ENCODE assay signal across 1 cellular context in genomic region chr2:74413001-74413698, GRCh38.
TF ChIP-seq lines count a peak whose summit lies in the region.

No MANE protein-coding gene starts in this region.

TF ChIP-seq in HepG2, 621 proteins besides CTCF, POLR2A, EP300 and RAD21 (continued from another document and continues in another):
- TF ChIP-seq, protein P1, sequence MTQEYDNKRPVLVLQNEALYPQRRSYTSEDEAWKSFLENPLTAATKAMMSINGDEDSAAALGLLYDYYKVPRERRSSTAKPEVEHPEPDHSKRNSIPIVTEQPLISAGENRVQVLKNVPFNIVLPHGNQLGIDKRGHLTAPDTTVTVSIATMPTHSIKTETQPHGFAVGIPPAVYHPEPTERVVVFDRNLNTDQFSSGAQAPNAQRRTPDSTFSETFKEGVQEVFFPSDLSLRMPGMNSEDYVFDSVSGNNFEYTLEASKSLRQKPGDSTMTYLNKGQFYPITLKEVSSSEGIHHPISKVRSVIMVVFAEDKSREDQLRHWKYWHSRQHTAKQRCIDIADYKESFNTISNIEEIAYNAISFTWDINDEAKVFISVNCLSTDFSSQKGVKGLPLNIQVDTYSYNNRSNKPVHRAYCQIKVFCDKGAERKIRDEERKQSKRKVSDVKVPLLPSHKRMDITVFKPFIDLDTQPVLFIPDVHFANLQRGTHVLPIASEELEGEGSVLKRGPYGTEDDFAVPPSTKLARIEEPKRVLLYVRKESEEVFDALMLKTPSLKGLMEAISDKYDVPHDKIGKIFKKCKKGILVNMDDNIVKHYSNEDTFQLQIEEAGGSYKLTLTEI (CRISPR knock-in tag; conservative IDR thresholded peaks at IDR 0.05) = no peak
- TF ChIP-seq SRSF9 (IDR thresholded peaks at IDR 0.05; ENCODE audit: borderline replicate concordance, insufficient read depth, low read depth, low read length, poor library complexity, severe bottlenecking) (no peak), TFDP1 (CRISPR knock-in tag; IDR thresholded peaks at IDR 0.05; ENCODE audit: borderline replicate concordance) (peak; percentile 9; the same call in 1 of the 2 replicates), ZBTB8A (CRISPR knock-in tag; IDR thresholded peaks at IDR 0.05; ENCODE audit: borderline replicate concordance, low read depth) (no peak), ZNF878 (CRISPR knock-in tag; IDR thresholded peaks at IDR 0.05) (no peak), ZNF136 (CRISPR knock-in tag; IDR thresholded peaks at IDR 0.05; ENCODE audit: low read depth) (0 out of 2 replicates have a peak, but pooled peaks have one; percentile 2), ZKSCAN8 (CRISPR knock-in tag; IDR thresholded peaks at IDR 0.05; ENCODE audit: borderline replicate concordance) (no peak), KLF12 (CRISPR knock-in tag; IDR thresholded peaks at IDR 0.05; ENCODE audit: borderline replicate concordance) (no peak), RXRB (CRISPR knock-in tag; IDR thresholded peaks at IDR 0.05; ENCODE audit: borderline replicate concordance) (peak; percentile 47; the same call in 1 of the 2 replicates), PRDM10 (CRISPR knock-in tag; IDR thresholded peaks at IDR 0.05; ENCODE audit: low read depth) (no peak), IKZF4 (CRISPR knock-in tag; IDR thresholded peaks at IDR 0.05; ENCODE audit: borderline replicate concordance, low read depth, not compliant biosample characterization) (no peak), SALL1 (CRISPR knock-in tag; IDR thresholded peaks at IDR 0.05) (peak; percentile 79), FOSL1 (CRISPR knock-in tag; IDR thresholded peaks at IDR 0.05; ENCODE audit: borderline replicate concordance) (no peak), TMF1 (CRISPR knock-in tag; IDR thresholded peaks at IDR 0.05; ENCODE audit: low read depth) (no peak), ZNF563 (CRISPR knock-in tag; IDR thresholded peaks at IDR 0.05) (no peak), ZNF543 (CRISPR knock-in tag; IDR thresholded peaks at IDR 0.05) (no peak), ZNF557 (CRISPR knock-in tag; IDR thresholded peaks at IDR 0.05) (no peak), ZNF207 (IDR thresholded peaks at IDR 0.05; ENCODE audit: borderline replicate concordance) (no peak), LBX2 (CRISPR knock-in tag; IDR thresholded peaks at IDR 0.05; ENCODE audit: borderline replicate concordance) (no peak), ZNF333 (CRISPR knock-in tag; IDR thresholded peaks at IDR 0.05; ENCODE audit: borderline replicate concordance) (no peak), ZNF790 (CRISPR knock-in tag; IDR thresholded peaks at IDR 0.05; ENCODE audit: borderline replicate concordance) (no peak), ZNF224 (CRISPR knock-in tag; IDR thresholded peaks at IDR 0.05) (no peak), CREB1 (IDR thresholded peaks at IDR 0.05) (no peak), CREB1 (CRISPR knock-in tag; IDR thresholded peaks at IDR 0.05) (no peak), ZNF3 (CRISPR knock-in tag; IDR thresholded peaks at IDR 0.05) (no peak), CHD2 (IDR thresholded peaks at IDR 0.05; ENCODE audit: low read depth, low read length) (no peak), ZNF589 (CRISPR knock-in tag; conservative IDR thresholded peaks at IDR 0.05) (no peak)
- TF ChIP-seq, protein P2, sequence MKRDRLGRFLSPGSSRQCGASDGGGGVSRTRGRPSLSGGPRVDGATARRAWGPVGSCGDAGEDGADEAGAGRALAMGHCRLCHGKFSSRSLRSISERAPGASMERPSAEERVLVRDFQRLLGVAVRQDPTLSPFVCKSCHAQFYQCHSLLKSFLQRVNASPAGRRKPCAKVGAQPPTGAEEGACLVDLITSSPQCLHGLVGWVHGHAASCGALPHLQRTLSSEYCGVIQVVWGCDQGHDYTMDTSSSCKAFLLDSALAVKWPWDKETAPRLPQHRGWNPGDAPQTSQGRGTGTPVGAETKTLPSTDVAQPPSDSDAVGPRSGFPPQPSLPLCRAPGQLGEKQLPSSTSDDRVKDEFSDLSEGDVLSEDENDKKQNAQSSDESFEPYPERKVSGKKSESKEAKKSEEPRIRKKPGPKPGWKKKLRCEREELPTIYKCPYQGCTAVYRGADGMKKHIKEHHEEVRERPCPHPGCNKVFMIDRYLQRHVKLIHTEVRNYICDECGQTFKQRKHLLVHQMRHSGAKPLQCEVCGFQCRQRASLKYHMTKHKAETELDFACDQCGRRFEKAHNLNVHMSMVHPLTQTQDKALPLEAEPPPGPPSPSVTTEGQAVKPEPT (CRISPR knock-in tag; IDR thresholded peaks at IDR 0.05; ENCODE audit: low read depth) = no peak; the same call in 1 of the 2 replicates
- TF ChIP-seq, protein P3, sequence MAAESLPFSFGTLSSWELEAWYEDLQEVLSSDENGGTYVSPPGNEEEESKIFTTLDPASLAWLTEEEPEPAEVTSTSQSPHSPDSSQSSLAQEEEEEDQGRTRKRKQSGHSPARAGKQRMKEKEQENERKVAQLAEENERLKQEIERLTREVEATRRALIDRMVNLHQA (CRISPR knock-in tag; IDR thresholded peaks at IDR 0.05) = no peak
- TF ChIP-seq, protein P4, sequence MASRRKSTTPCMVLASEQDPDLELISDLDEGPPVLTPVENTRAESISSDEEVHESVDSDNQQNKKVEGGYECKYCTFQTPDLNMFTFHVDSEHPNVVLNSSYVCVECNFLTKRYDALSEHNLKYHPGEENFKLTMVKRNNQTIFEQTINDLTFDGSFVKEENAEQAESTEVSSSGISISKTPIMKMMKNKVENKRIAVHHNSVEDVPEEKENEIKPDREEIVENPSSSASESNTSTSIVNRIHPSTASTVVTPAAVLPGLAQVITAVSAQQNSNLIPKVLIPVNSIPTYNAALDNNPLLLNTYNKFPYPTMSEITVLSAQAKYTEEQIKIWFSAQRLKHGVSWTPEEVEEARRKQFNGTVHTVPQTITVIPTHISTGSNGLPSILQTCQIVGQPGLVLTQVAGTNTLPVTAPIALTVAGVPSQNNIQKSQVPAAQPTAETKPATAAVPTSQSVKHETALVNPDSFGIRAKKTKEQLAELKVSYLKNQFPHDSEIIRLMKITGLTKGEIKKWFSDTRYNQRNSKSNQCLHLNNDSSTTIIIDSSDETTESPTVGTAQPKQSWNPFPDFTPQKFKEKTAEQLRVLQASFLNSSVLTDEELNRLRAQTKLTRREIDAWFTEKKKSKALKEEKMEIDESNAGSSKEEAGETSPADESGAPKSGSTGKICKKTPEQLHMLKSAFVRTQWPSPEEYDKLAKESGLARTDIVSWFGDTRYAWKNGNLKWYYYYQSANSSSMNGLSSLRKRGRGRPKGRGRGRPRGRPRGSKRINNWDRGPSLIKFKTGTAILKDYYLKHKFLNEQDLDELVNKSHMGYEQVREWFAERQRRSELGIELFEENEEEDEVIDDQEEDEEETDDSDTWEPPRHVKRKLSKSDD (CRISPR knock-in tag; IDR thresholded peaks at IDR 0.05; ENCODE audit: low read depth) = no peak
- TF ChIP-seq, protein P5, sequence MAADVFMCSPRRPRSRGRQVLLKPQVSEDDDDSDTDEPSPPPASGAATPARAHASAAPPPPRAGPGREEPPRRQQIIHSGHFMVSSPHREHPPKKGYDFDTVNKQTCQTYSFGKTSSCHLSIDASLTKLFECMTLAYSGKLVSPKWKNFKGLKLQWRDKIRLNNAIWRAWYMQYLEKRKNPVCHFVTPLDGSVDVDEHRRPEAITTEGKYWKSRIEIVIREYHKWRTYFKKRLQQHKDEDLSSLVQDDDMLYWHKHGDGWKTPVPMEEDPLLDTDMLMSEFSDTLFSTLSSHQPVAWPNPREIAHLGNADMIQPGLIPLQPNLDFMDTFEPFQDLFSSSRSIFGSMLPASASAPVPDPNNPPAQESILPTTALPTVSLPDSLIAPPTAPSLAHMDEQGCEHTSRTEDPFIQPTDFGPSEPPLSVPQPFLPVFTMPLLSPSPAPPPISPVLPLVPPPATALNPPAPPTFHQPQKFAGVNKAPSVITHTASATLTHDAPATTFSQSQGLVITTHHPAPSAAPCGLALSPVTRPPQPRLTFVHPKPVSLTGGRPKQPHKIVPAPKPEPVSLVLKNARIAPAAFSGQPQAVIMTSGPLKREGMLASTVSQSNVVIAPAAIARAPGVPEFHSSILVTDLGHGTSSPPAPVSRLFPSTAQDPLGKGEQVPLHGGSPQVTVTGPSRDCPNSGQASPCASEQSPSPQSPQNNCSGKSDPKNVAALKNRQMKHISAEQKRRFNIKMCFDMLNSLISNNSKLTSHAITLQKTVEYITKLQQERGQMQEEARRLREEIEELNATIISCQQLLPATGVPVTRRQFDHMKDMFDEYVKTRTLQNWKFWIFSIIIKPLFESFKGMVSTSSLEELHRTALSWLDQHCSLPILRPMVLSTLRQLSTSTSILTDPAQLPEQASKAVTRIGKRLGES (CRISPR knock-in tag; IDR thresholded peaks at IDR 0.05; ENCODE audit: borderline replicate concordance) = no peak
- TF ChIP-seq, protein P6, sequence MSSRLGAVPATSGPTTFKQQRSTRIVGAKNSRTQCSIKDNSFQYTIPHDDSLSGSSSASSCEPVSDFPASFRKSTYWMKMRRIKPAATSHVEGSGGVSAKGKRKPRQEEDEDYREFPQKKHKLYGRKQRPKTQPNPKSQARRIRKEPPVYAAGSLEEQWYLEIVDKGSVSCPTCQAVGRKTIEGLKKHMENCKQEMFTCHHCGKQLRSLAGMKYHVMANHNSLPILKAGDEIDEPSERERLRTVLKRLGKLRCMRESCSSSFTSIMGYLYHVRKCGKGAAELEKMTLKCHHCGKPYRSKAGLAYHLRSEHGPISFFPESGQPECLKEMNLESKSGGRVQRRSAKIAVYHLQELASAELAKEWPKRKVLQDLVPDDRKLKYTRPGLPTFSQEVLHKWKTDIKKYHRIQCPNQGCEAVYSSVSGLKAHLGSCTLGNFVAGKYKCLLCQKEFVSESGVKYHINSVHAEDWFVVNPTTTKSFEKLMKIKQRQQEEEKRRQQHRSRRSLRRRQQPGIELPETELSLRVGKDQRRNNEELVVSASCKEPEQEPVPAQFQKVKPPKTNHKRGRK (CRISPR knock-in tag; IDR thresholded peaks at IDR 0.05) = no peak
